In genomic region chr9:131113655-131114563, GRCh38 we compare ENCODE assay signal across 25 cellular contexts. TPM values are rescaled to one million over a fixed set of nuclear protein-coding genes. Genes with fewer than 3 reads are reported as not detected.
A peak's percentile ranks its signal among the peaks of the same experiment; 100 is the strongest.
DNase-seq lines count a peak whose midpoint lies in the region; ATAC-seq, FAIRE-seq and TF ChIP-seq lines count a peak whose summit lies in the region.
"Had no signal": no experiment of that assay in that cellular context is flagged by ENCODE, and none has a peak within 500 bp of the region (broad histone marks: within the 10 kb centered on the region; RNA-seq: fewer than 3 reads in every experiment).

No MANE protein-coding gene starts in this region.

- intact Hi-C loops in kidney (cut with DNase I) = no loop called here

- peaks cover 7 to 18% of the 10 kb centered on the region in 2 donors for H3K36me3 ChIP-seq in kidney (ENCODE audit: control insufficient read depth in 1 of 2, insufficient read depth in 2 of 2, low read length in 2 of 2)
- H3K36me3 ChIP-seq: cardiac muscle cell, ovary, upper lobe of left lung had no signal

- no peak for ATAC-seq in GM18907 (IDR thresholded peaks at IDR 0.05; ENCODE audit: unreplicated experiment)
- ATAC-seq: activated CD8-positive, alpha-beta T cell treated with anti-CD3 and anti-CD28 coated beads for 36 hours; left cardiac atrium; right cardiac atrium; T-helper 17 cell had no signal

- peaks cover 5% of the 10 kb centered on the region in 2 donors for H3K4me1 ChIP-seq in kidney (ENCODE audit: control insufficient read depth in 1 of 2, insufficient read depth in 1 of 2, low read depth in 1 of 2, low read length in 2 of 2)

- H3K9ac ChIP-seq in kidney (ENCODE audit: low read length in 2 of 2) = peak overlapping the region in 1 of 2 donors; percentile 27
- H3K9ac ChIP-seq: SK-N-SH had no signal

- no peak for FAIRE-seq in GM12891 (lab: Jason Lieb, UNC)
- no peak for FAIRE-seq in kidney (lab: Jason Lieb, UNC)
- FAIRE-seq: frontal cortex had no signal

- CTCF ChIA-PET in RWPE1 (lab: Yijun Ruan, JAX) = interaction anchor here (0.6 to 0.8 kb wide), 3 partner anchors 19 to 1634 kb away, joined by 3 to 4 read pairs (median 3); no protein-coding TSS in a partner anchor

- peak overlapping the region; percentile 67 for H3K27ac ChIP-seq in RWPE1
- H3K27ac ChIP-seq in kidney (ENCODE audit: low read depth in 2 of 2, low read length in 2 of 2) = peak overlapping the region; percentile 23 to 30
- H3K27ac ChIP-seq: cardiac muscle cell, ovary had no signal

- TF ChIP-seq POLR2A in GM12891 (IDR thresholded peaks at IDR 0.05; ENCODE audit: low read depth, low read length) = no peak

- TF ChIP-seq CTCF in RWPE1 (conservative IDR thresholded peaks at IDR 0.05; ENCODE audit: low read depth) (no peak), kidney (IDR thresholded peaks at IDR 0.05; ENCODE audit: borderline replicate concordance, extremely low read depth, insufficient read depth) (no peak)

- H3K4me3 ChIP-seq in kidney (ENCODE audit: low read length in 2 of 2) = no peak overlapping the region
- H3K4me3 ChIP-seq: cardiac muscle cell, ovary, upper lobe of left lung had no signal

- POLR2A ChIA-PET in RWPE1 (lab: Yijun Ruan, JAX; ENCODE audit: low non-redundant PET) = no interaction called here

- DNase-seq in GM12891 (ENCODE audit: insufficient read length, low spot score) = peak; percentile 5
- no peak for DNase-seq in RWPE1 (ENCODE audit: low spot score)
- peak; percentile 83 for DNase-seq in kidney
- DNase-seq in renal cortical epithelial cell (ENCODE audit: low read depth) = peak; percentile 42
- DNase-seq in NCI-H128 (lab: John Stamatoyannopoulos, UW; ENCODE audit: unreplicated experiment) = no peak
- DNase-seq in HuH-7.5 (ENCODE audit: low spot score) = no peak
- DNase-seq in NCI-H748 treated with DMSO at 0.1 percent for 48 hours (lab: John Stamatoyannopoulos, UW) = no peak
- DNase-seq: activated CD8-positive, alpha-beta T cell treated with anti-CD3 and anti-CD28 coated beads for 36 hours; anterior cingulate cortex; C1 segment of cervical spinal cord; COR-L47; cortex of kidney; IMR-90; left cardiac atrium; NCI-H1092 treated with DMSO at 0.1 percent for 48 hours; NCI-H1930; right cardiac atrium; SK-N-SH; stimulated activated CD4-positive, alpha-beta T cell treated with anti-CD3 and anti-CD28 coated beads, Interleukin-2, amount 100 ng/mL, for 48 hours; T-helper 17 cell had no signal

- no peaks in the 10 kb centered on the region for H3K9me3 ChIP-seq in kidney (ENCODE audit: control insufficient read depth in 1 of 2, low read length in 2 of 2)
- H3K9me3 ChIP-seq: ovary, SK-N-SH, upper lobe of left lung had no signal

TF ChIP-seq in GM12891, 5 proteins besides CTCF, POLR2A, EP300 and RAD21:
- TF ChIP-seq TAF1 (IDR thresholded peaks at IDR 0.05; ENCODE audit: low read depth, low read length) = no peak
- TF ChIP-seq POLR2AphosphoS5 (IDR thresholded peaks at IDR 0.05; ENCODE audit: low read depth, low read length) = no peak
- no peak for TF ChIP-seq PAX5 (IDR thresholded peaks at IDR 0.05; ENCODE audit: insufficient read depth, low read length, severe bottlenecking)
- no peak for TF ChIP-seq POU2F2 (IDR thresholded peaks at IDR 0.05; ENCODE audit: low read depth, low read length)
- TF ChIP-seq SPI1 (IDR thresholded peaks at IDR 0.05; ENCODE audit: low read depth, low read length) = no peak

RNA-seq across cellular contexts. Expression of gene NUP214, which starts 11.5 kb away (rescaled TPM):
- polyA plus RNA-seq in GM12891 (2012; ENCODE audit: low read depth, missing spikeins) = 21.0 TPM
- total RNA-seq in kidney = 75.3 TPM
- 28.4 TPM for polyA plus RNA-seq in kidney (ENCODE audit: insufficient read depth, low read depth, low replicate concordance)
- 11.5 and 40.6 TPM in 2 replicates for total RNA-seq in renal cortical epithelial cell

RNA-seq across cellular contexts. Expression of gene AIF1L, which starts 17.6 kb away (rescaled TPM):
- 0.05 TPM for polyA plus RNA-seq in GM12891 (2012; ENCODE audit: low read depth, missing spikeins)
- total RNA-seq in kidney (397 TPM), renal cortical epithelial cell (322 and 450 TPM in 2 replicates)
- 439 TPM for polyA plus RNA-seq in kidney (ENCODE audit: insufficient read depth, low read depth, low replicate concordance)

Comparison
In these comparisons a context has a peak if more than half of its experiments do, and no peak if none do; other contexts are left out.
1. DNase-seq: peak in GM12891 (single experiment), kidney (single experiment) and renal cortical epithelial cell (single experiment); none in RWPE1 (single experiment), NCI-H128 (single experiment), HuH-7.5 (single experiment) and NCI-H748 treated with DMSO at 0.1 percent for 48 hours (single experiment).